In genomic region chr11:88538088-88538487, GRCh38 we compare ENCODE assay signal across 18 cellular contexts.
DNase-seq lines count a peak whose midpoint lies in the region; ATAC-seq and TF ChIP-seq lines count a peak whose summit lies in the region.
"Had no signal": no experiment of that assay in that cellular context is flagged by ENCODE, and none has a peak within 500 bp of the region (broad histone marks: within the 10 kb centered on the region; RNA-seq: fewer than 3 reads in every experiment).

No MANE protein-coding gene starts in this region.

- CTCF ChIA-PET in HCT116 (lab: Charles Lee): interaction anchor here (1.4 to 1.6 kb wide), 2 partner anchors 14 to 521 kb away, joined by 7 read pairs; no protein-coding TSS in a partner anchor
- CTCF ChIA-PET in T-cell (lab: Charles Lee): interaction anchor here (0.6 to 1.6 kb wide), 11 partner anchors 10 to 1117 kb away, joined by 3 to 6 read pairs (median 3); no protein-coding TSS in a partner anchor

- peak overlapping the region; percentile 27 for H3K4me2 ChIP-seq in HCT116 (ENCODE audit: low read length)

- no peaks in the 10 kb centered on the region for H3K36me3 Mint-ChIP-seq in T-cell
- H3K36me3 Mint-ChIP-seq: IgD-negative memory B cell had no signal

- no peaks in the 10 kb centered on the region for H4K20me1 ChIP-seq in HCT116 (ENCODE audit: insufficient read depth)

- no peak overlapping the region for H3K27ac ChIP-seq in HCT116 (ENCODE audit: low read depth, low read length)
- H3K27ac ChIP-seq: right atrium auricular region had no signal

- no peak overlapping the region for H3K4me3 Mint-ChIP-seq in T-cell
- H3K4me3 Mint-ChIP-seq: activated B cell treated with CpG ODN at 0.5 μM for 24 hours, IgD-negative memory B cell had no signal

- no peak for ATAC-seq in HCT116
- no peak for ATAC-seq in GM18868 (IDR thresholded peaks at IDR 0.05; ENCODE audit: unreplicated experiment)
- ATAC-seq in activated CD4-positive, CD25-positive, alpha-beta regulatory T cell treated with anti-CD3 and anti-CD28 coated beads, Interleukin-2, amount 50 U/mL, for 24 hours: no peak
- ATAC-seq in T-cell (replicated peaks in 1 of 4): no peak
- ATAC-seq: heart left ventricle, Panc1 had no signal

- TF ChIP-seq POLR2A in HCT116 (IDR thresholded peaks at IDR 0.05; ENCODE audit: borderline replicate concordance, extremely low read depth, insufficient read depth, insufficient read length): no peak

- TF ChIP-seq RAD21 in HCT116 (IDR thresholded peaks at IDR 0.05; ENCODE audit: low read depth): no peak

- H3K4me3 ChIP-seq in HCT116 (replicated peaks in 1 of 2; ENCODE audit: low read depth in 1 of 2, low read length in 2 of 2): no peak overlapping the region
- H3K4me3 ChIP-seq: heart left ventricle, right atrium auricular region had no signal

- no peak for TF ChIP-seq CTCF in HCT116 (IDR thresholded peaks at IDR 0.05 in 2 of 3, conservative IDR thresholded peaks at IDR 0.05 in 1 of 3; ENCODE audit: borderline replicate concordance in 1 of 3, insufficient read depth in 1 of 3, low read depth in 2 of 3, low read length in 2 of 3)

- H3K27ac Mint-ChIP-seq in T-cell: no peak overlapping the region
- H3K27ac Mint-ChIP-seq: activated B cell treated with CpG ODN at 0.5 μM for 24 hours, IgD-negative memory B cell had no signal

- H3K9ac ChIP-seq in HCT116 (ENCODE audit: low read length): no peak overlapping the region

- intact Hi-C loops in HCT116 (cut with micrococcal nuclease): no loop called here

- no peaks in the 10 kb centered on the region for H3K4me1 Mint-ChIP-seq in T-cell
- H3K4me1 Mint-ChIP-seq: activated B cell treated with CpG ODN at 0.5 μM for 24 hours, IgD-negative memory B cell had no signal

- H3K36me3 ChIP-seq in HCT116 (ENCODE audit: control insufficient read depth in 1 of 2, insufficient read depth in 2 of 2, low read length in 2 of 2): no peaks in the 10 kb centered on the region
- H3K36me3 ChIP-seq: heart left ventricle, right atrium auricular region had no signal

- H3K4me1 ChIP-seq in HCT116 (ENCODE audit: control insufficient read depth in 1 of 2, insufficient read depth in 2 of 2, low read length in 2 of 2): peaks cover 4 to 33% of the 10 kb centered on the region in 2 experiments; a peak in 3 of 4 replicates
- H3K4me1 ChIP-seq: right atrium auricular region had no signal

- H3K9me3 ChIP-seq in HCT116 (ENCODE audit: control insufficient read depth in 1 of 2, insufficient read depth in 1 of 2, low read depth in 1 of 2, low read length in 2 of 2): no peaks in the 10 kb centered on the region
- H3K9me3 ChIP-seq: heart left ventricle, right atrium auricular region had no signal

- POLR2A ChIA-PET in HCT116 (lab: Charles Lee) (interaction anchor here (1.5 kb wide), 1 partner anchor 22 kb away, joined by 3 read pairs; no protein-coding TSS in a partner anchor), T-cell (lab: Charles Lee) (interaction anchor here (0.6 to 0.8 kb wide), 2 partner anchors 520 to 1312 kb away, joined by 3 to 6 read pairs; no protein-coding TSS in a partner anchor)

- no peaks in the 10 kb centered on the region for H3K9me2 ChIP-seq in HCT116 (ENCODE audit: insufficient read depth)

- no peaks in the 10 kb centered on the region for H3K9me3 Mint-ChIP-seq in T-cell
- H3K9me3 Mint-ChIP-seq: activated B cell treated with CpG ODN at 0.5 μM for 24 hours, IgD-negative memory B cell had no signal

- RAD21 ChIA-PET in HCT116 (lab: Charles Lee; ENCODE audit: low non-redundant PET in 1 of 2, low total read pairs in 2 of 2, uncharacterized antibody in 2 of 2, unreplicated experiment in 2 of 2): no interaction called here

- peak; percentile 23 for DNase-seq in AG08395 (ENCODE audit: low spot score)
- no peak for DNase-seq in HCT116 (ENCODE audit: low read depth, low spot score)
- peak; percentile 2 for DNase-seq in SW480 (ENCODE audit: low spot score)
- peak; percentile 84 for DNase-seq in fibroblast of peridontal ligament (ENCODE audit: extremely low read depth)
- no peak for DNase-seq in HuH-7.5 (ENCODE audit: low spot score)
- DNase-seq in T-cell: no peak
- DNase-seq: activated B cell treated with CpG ODN at 0.5 μM for 24 hours; amniotic stem cell; heart left ventricle; islet precursor cell; NCI-H1048; NCI-H2081 treated with DMSO at 0.1 percent for 48 hours; stimulated activated CD4-positive, alpha-beta T cell treated with anti-CD3 and anti-CD28 coated beads, Interleukin-1b, Interleukin-23, amount 100 ng/mL, for 48 hours had no signal

- H3K27me3 ChIP-seq in HCT116 (ENCODE audit: insufficient read depth, low read length): no peaks in the 10 kb centered on the region
- H3K27me3 ChIP-seq: right atrium auricular region had no signal

- H2AFZ ChIP-seq in HCT116 (ENCODE audit: low read depth, low read length, poor library complexity, severe bottlenecking): peak overlapping the region; percentile 63

- BruUV-seq in HCT116 (replicated peaks; lab: Mats Ljungman, UMichigan): no TSS peak

- H3K27me3 Mint-ChIP-seq in T-cell: no peaks in the 10 kb centered on the region

- H3K79me2 ChIP-seq in HCT116 (ENCODE audit: insufficient read depth, low read length): no peaks in the 10 kb centered on the region

TF ChIP-seq in HCT116, 20 proteins besides CTCF, POLR2A, EP300 and RAD21:
- TF ChIP-seq CEBPB (IDR thresholded peaks at IDR 0.05; ENCODE audit: low read depth): peak; percentile 85
- no peak for TF ChIP-seq SIN3A (IDR thresholded peaks at IDR 0.05; ENCODE audit: low read depth)
- 0 out of 2 replicates have a peak, but pooled peaks have one; percentile 34 for TF ChIP-seq SRF (IDR thresholded peaks at IDR 0.05; ENCODE audit: low read depth)
- TF ChIP-seq FOSL1 (IDR thresholded peaks at IDR 0.05; ENCODE audit: low read depth): peak; percentile 78
- TF ChIP-seq CBX3 (IDR thresholded peaks at IDR 0.05; ENCODE audit: low read depth): peak; percentile 24; the same call in 1 of the 2 replicates
- TF ChIP-seq ELF1 (IDR thresholded peaks at IDR 0.05; ENCODE audit: borderline replicate concordance, low read depth): 0 out of 2 replicates have a peak, but pooled peaks have one; percentile 9
- TF ChIP-seq TCF7L2 (IDR thresholded peaks at IDR 0.05; ENCODE audit: borderline replicate concordance, extremely low read depth, insufficient read depth, insufficient read length): no peak
- TF ChIP-seq JUND (IDR thresholded peaks at IDR 0.05): peak; percentile 53
- TF ChIP-seq MAX (IDR thresholded peaks at IDR 0.05): no peak
- peak; percentile 64 for TF ChIP-seq SP1 (IDR thresholded peaks at IDR 0.05; ENCODE audit: low read depth)
- TF ChIP-seq YY1 (IDR thresholded peaks at IDR 0.05; ENCODE audit: extremely low read depth, insufficient replicate concordance, low read depth, low read length): no peak

Comparison
In these comparisons a context has a peak if more than half of its experiments do, and no peak if none do; other contexts are left out.
1. DNase-seq: peak in AG08395 (single experiment), SW480 (single experiment) and fibroblast of peridontal ligament (single experiment); none in HCT116 (single experiment), HuH-7.5 (single experiment) and T-cell (0 of 34).